23 cellular contexts compared by ENCODE assay signal in genomic region chrY:13544506-13544905, GRCh38.
"Had no signal": no experiment of that assay in that cellular context is flagged by ENCODE, and none has a peak within 500 bp of the region (broad histone marks: within the 10 kb centered on the region; RNA-seq: fewer than 3 reads in every experiment).

No MANE protein-coding gene starts in this region.

- H3K36me3 ChIP-seq: gastroesophageal sphincter, heart left ventricle, left lung, neural progenitor cell, right atrium auricular region, sigmoid colon, spleen, transverse colon, upper lobe of right lung, uterus had no signal

- H3K27me3 ChIP-seq: gastroesophageal sphincter, heart left ventricle, hepatocyte, left lung, neural progenitor cell, right atrium auricular region, sigmoid colon, spleen, transverse colon, upper lobe of right lung, uterus had no signal

- H3K27ac ChIP-seq: gastroesophageal sphincter, heart left ventricle, hepatocyte, left lung, neural progenitor cell, parathyroid adenoma, right atrium auricular region, sigmoid colon, transverse colon, upper lobe of right lung, uterus had no signal

- H3K79me2 ChIP-seq: hepatocyte, parathyroid adenoma had no signal

- DNase-seq: cortex of kidney; effector memory CD8-positive, alpha-beta T cell; foreskin fibroblast; heart left ventricle; left cardiac atrium; left lung; mesenchymal stem cell; midbrain; naive thymus-derived CD4-positive, alpha-beta T cell; sigmoid colon; spleen; stimulated activated CD4-positive, alpha-beta T cell treated with anti-CD3 and anti-CD28 coated beads, Interleukin-4, amount 100 ng/mL, for 4 hours; stimulated activated naive B cell treated with anti-CD40 and anti-IgM and Interleukin-4, amounts not matched to agents 10 μg/mL and 1 μg/mL and 100 μg/mL, for 72 hours; transverse colon; upper lobe of right lung; uterus had no signal

- H3K4me1 ChIP-seq: gastroesophageal sphincter, heart left ventricle, left lung, neural progenitor cell, parathyroid adenoma, right atrium auricular region, sigmoid colon, spleen, transverse colon, upper lobe of right lung, uterus had no signal

- H2AFZ ChIP-seq: hepatocyte, neural progenitor cell, parathyroid adenoma had no signal

- H3K4me3 ChIP-seq: gastroesophageal sphincter, heart left ventricle, hepatocyte, left lung, neural progenitor cell, right atrium auricular region, sigmoid colon, spleen, transverse colon, upper lobe of right lung, uterus had no signal

- FAIRE-seq: endometrium, islet of Langerhans had no signal

- H3K4me2 ChIP-seq: hepatocyte, neural progenitor cell had no signal

- H3K9ac ChIP-seq: neural progenitor cell, parathyroid adenoma had no signal

- H3K9me3 ChIP-seq: gastroesophageal sphincter, left lung, right atrium auricular region, sigmoid colon, transverse colon, upper lobe of right lung, uterus had no signal
